Comparison of ENCODE assay signal across 15 cellular contexts in the genomic region with DNA sequence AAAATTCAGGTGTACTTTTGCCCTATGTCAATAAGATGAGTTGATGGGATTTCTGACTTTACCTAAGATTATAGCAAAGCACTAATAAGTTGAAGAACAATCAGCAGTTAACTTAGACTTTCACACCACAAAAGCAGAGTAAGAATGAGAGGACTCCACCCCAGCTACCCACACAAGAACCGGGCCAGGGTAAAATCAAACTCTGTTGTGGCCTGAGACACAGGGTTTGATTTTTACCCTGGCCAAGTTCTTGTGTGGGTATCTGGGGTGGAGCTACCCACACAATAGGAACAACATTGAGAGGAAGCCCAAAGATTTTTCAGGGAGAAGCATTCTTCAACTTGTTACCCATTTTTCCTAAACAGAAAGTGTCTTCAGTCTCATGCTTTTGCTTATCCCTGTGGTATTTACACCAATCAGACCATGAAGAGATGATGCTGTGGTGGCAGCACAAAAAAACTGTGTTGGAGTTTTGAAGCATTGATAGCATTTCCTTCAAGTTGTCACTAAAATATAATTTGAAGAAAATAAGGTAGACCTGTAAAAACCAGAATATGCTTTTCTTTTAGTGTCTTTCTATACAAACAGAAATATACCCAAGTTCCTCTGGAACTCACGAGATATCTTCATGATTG. TPM values are rescaled to one million over a fixed set of nuclear protein-coding genes. Genes with fewer than 3 reads are reported as not detected.
A peak's percentile ranks its signal among the peaks of the same experiment; 100 is the strongest.
DNase-seq lines count a peak whose midpoint lies in the region; ATAC-seq and TF ChIP-seq lines count a peak whose summit lies in the region.
"Had no signal": no experiment of that assay in that cellular context is flagged by ENCODE, and none has a peak within 500 bp of the region (broad histone marks: within the 10 kb centered on the region; RNA-seq: fewer than 3 reads in every experiment).

No MANE protein-coding gene starts in this region.

- ATAC-seq in activated CD8-positive, alpha-beta memory T cell treated with anti-CD3 and anti-CD28 coated beads, Interleukin-2, amount 10 ng/mL, durations not matched to agents 7 days and 5 days: peak; percentile 55
- ATAC-seq in HG02623 (IDR thresholded peaks at IDR 0.05; ENCODE audit: unreplicated experiment) (peak; percentile 32), HG03565 (IDR thresholded peaks at IDR 0.05; ENCODE audit: unreplicated experiment) (peak; percentile 27)
- ATAC-seq in naive thymus-derived CD8-positive, alpha-beta T cell: no peak
- ATAC-seq: body of pancreas, sciatic nerve had no signal

- no peaks in the 10 kb centered on the region for H3K27me3 Mint-ChIP-seq in activated CD8-positive, alpha-beta memory T cell treated with anti-CD3 and anti-CD28 coated beads, Interleukin-2, amount 10 ng/mL, durations not matched to agents 7 days and 5 days
- H3K27me3 Mint-ChIP-seq in naive thymus-derived CD8-positive, alpha-beta T cell: no peaks in the 10 kb centered on the region
- H3K27me3 Mint-ChIP-seq in type B pancreatic cell: no peaks in the 10 kb centered on the region

- peaks cover 4% of the 10 kb centered on the region for H3K9me3 Mint-ChIP-seq in activated CD8-positive, alpha-beta memory T cell treated with anti-CD3 and anti-CD28 coated beads, Interleukin-2, amount 10 ng/mL, durations not matched to agents 7 days and 5 days (ENCODE audit: low read depth)
- no peaks in the 10 kb centered on the region for H3K9me3 Mint-ChIP-seq in naive thymus-derived CD8-positive, alpha-beta T cell
- H3K9me3 Mint-ChIP-seq in type B pancreatic cell: no peaks in the 10 kb centered on the region

- POLR2A ChIA-PET in naive thymus-derived CD8-positive, alpha-beta T cell (lab: Charles Lee): interaction anchor here (1.0 kb wide), 1 partner anchor 45 kb away, joined by 3 read pairs; no protein-coding TSS in a partner anchor

- H3K4me3 Mint-ChIP-seq in activated CD8-positive, alpha-beta memory T cell treated with anti-CD3 and anti-CD28 coated beads, Interleukin-2, amount 10 ng/mL, durations not matched to agents 7 days and 5 days: peak overlapping the region; percentile 46
- H3K4me3 Mint-ChIP-seq in naive thymus-derived CD8-positive, alpha-beta T cell: peak overlapping the region in 6 of 10 donors; percentile 9 to 71 (median 29)
- no peak overlapping the region for H3K4me3 Mint-ChIP-seq in type B pancreatic cell

- peak overlapping the region; percentile 90 for H3K27ac Mint-ChIP-seq in activated CD8-positive, alpha-beta memory T cell treated with anti-CD3 and anti-CD28 coated beads, Interleukin-2, amount 10 ng/mL, durations not matched to agents 7 days and 5 days
- peak overlapping the region in 8 of 10 donors; percentile 13 to 93 (median 76) for H3K27ac Mint-ChIP-seq in naive thymus-derived CD8-positive, alpha-beta T cell
- H3K27ac Mint-ChIP-seq in type B pancreatic cell: no peak overlapping the region

- peaks cover 31% of the 10 kb centered on the region for H3K36me3 Mint-ChIP-seq in activated CD8-positive, alpha-beta memory T cell treated with anti-CD3 and anti-CD28 coated beads, Interleukin-2, amount 10 ng/mL, durations not matched to agents 7 days and 5 days
- H3K36me3 Mint-ChIP-seq in naive thymus-derived CD8-positive, alpha-beta T cell: no peaks in the 10 kb centered on the region
- no peaks in the 10 kb centered on the region for H3K36me3 Mint-ChIP-seq in type B pancreatic cell

- peaks cover 80% of the 10 kb centered on the region for H3K4me1 Mint-ChIP-seq in activated CD8-positive, alpha-beta memory T cell treated with anti-CD3 and anti-CD28 coated beads, Interleukin-2, amount 10 ng/mL, durations not matched to agents 7 days and 5 days
- peaks cover 12 to 61% (median 53%) of the 10 kb centered on the region in 4 donors for H3K4me1 Mint-ChIP-seq in naive thymus-derived CD8-positive, alpha-beta T cell
- no peaks in the 10 kb centered on the region for H3K4me1 Mint-ChIP-seq in type B pancreatic cell (ENCODE audit: unreplicated experiment)

- CTCF ChIA-PET in activated CD8-positive, alpha-beta memory T cell treated with anti-CD3 and anti-CD28 coated beads, Interleukin-2, amount 10 ng/mL, durations not matched to agents 7 days and 5 days (lab: Charles Lee): interaction anchor here (1.6 kb wide), 1 partner anchor 45 kb away, joined by 4 read pairs; a partner anchor contains a TSS

- TF ChIP-seq CTCF in type B pancreatic cell (conservative IDR thresholded peaks at IDR 0.05): no peak

- peak; percentile 76 for DNase-seq in activated CD8-positive, alpha-beta memory T cell treated with anti-CD3 and anti-CD28 coated beads, Interleukin-2, amount 10 ng/mL, durations not matched to agents 7 days and 5 days
- no peak for DNase-seq in activated CD8-positive, alpha-beta memory T cell treated with anti-CD3 and anti-CD28 coated beads, Interleukin-2, amount 50 U/mL, for 48 hours
- no peak for DNase-seq in naive thymus-derived CD8-positive, alpha-beta T cell
- no peak for DNase-seq in stimulated activated CD4-positive, alpha-beta T cell treated with anti-CD3 and anti-CD28 coated beads, Interleukin-1b, Interleukin-23, amount 100 ng/mL, for 48 hours
- no peak for DNase-seq in OCI-M1 (lab: John Stamatoyannopoulos, UW)
- no peak for DNase-seq in type B pancreatic cell (ENCODE audit: extremely low spot score, unreplicated experiment)
- DNase-seq: ACHN, body of pancreas, NCI-H510A treated with DMSO at 0.1 percent for 48 hours had no signal

RNA-seq across cellular contexts. Expression of a gene that starts 25.6 kb away (rescaled TPM):
- total RNA-seq in activated CD8-positive, alpha-beta memory T cell treated with anti-CD3 and anti-CD28 coated beads, Interleukin-2, amount 10 ng/mL, durations not matched to agents 7 days and 5 days: 10 to 100 TPM; 71.6 to 88.5 TPM
- 10 to 100 TPM; 24.5 to 27.1 TPM for total RNA-seq in naive thymus-derived CD8-positive, alpha-beta T cell
- 1 to 10 TPM; 2.4 to 3.4 (median 2.6) TPM for polyA plus RNA-seq in naive thymus-derived CD8-positive, alpha-beta T cell
- total RNA-seq in type B pancreatic cell (ENCODE audit: low replicate concordance): 21.9 and 24.6 TPM in 2 replicates

RNA-seq across cellular contexts. Expression of a gene that starts 36.0 kb away (rescaled TPM):
- 100 to 1,000 TPM; 107 to 182 TPM for total RNA-seq in activated CD8-positive, alpha-beta memory T cell treated with anti-CD3 and anti-CD28 coated beads, Interleukin-2, amount 10 ng/mL, durations not matched to agents 7 days and 5 days
- total RNA-seq in naive thymus-derived CD8-positive, alpha-beta T cell: 10 to 100 TPM in 1 of 2 experiments, 1 to 10 TPM in 1; 9.1 to 10.8 TPM
- 1 to 10 TPM in 1 of 3 donors, under 1 TPM in 2; 0.41 to 2.0 (median 0.48) TPM for polyA plus RNA-seq in naive thymus-derived CD8-positive, alpha-beta T cell
- total RNA-seq in type B pancreatic cell (ENCODE audit: low replicate concordance): not detected in 2 replicates
- total RNA-seq: body of pancreas, Daoy, MCF 10A, SJSA1 had no signal

RNA-seq across cellular contexts. Expression of a gene that starts 45.1 kb away (rescaled TPM):
- total RNA-seq in activated CD8-positive, alpha-beta memory T cell treated with anti-CD3 and anti-CD28 coated beads, Interleukin-2, amount 10 ng/mL, durations not matched to agents 7 days and 5 days: 100 to 1,000 TPM; 514 to 528 TPM
- total RNA-seq in naive thymus-derived CD8-positive, alpha-beta T cell: 100 to 1,000 TPM; 159 to 176 TPM
- 10 to 100 TPM; 41.9 to 78.4 (median 49.1) TPM for polyA plus RNA-seq in naive thymus-derived CD8-positive, alpha-beta T cell
- total RNA-seq in type B pancreatic cell (ENCODE audit: low replicate concordance): 59.4 and 83.1 TPM in 2 replicates

Comparison
In these comparisons a context has a peak if more than half of its experiments do, and no peak if none do; other contexts are left out.
1. ATAC-seq: peak in activated CD8-positive, alpha-beta memory T cell treated with anti-CD3 and anti-CD28 coated beads, Interleukin-2, amount 10 ng/mL, durations not matched to agents 7 days and 5 days (single experiment), HG02623 (single experiment) and HG03565 (single experiment); none in naive thymus-derived CD8-positive, alpha-beta T cell (0 of 2).
2. RNA of a gene that starts 36.0 kb away (total RNA-seq): 107 to 182 TPM in activated CD8-positive, alpha-beta memory T cell treated with anti-CD3 and anti-CD28 coated beads, Interleukin-2, amount 10 ng/mL, durations not matched to agents 7 days and 5 days and 9.1 to 10.8 TPM in naive thymus-derived CD8-positive, alpha-beta T cell; not detected in type B pancreatic cell; every median in the first group is over 10 times any median in the second.